ENCODE assay signal across 8 cellular contexts in genomic region chr6:98946266-98946817, GRCh38. TPM values are rescaled to one million over a fixed set of nuclear protein-coding genes. Genes with fewer than 3 reads are reported as not detected.
DNase-seq lines count a peak whose midpoint lies in the region; ATAC-seq, FAIRE-seq and TF ChIP-seq lines count a peak whose summit lies in the region.

No MANE protein-coding gene starts in this region.

- DNase-seq in AG10803 (ENCODE audit: low read depth) (no peak), bronchial epithelial cell (ENCODE audit: low read depth) (no peak), naive B cell (no peak), NCI-H146 (lab: John Stamatoyannopoulos, UW) (no peak), mucosa of gallbladder (ENCODE audit: low spot score) (no peak)

- no peak for FAIRE-seq in bronchial epithelial cell (lab: Jason Lieb, UNC)

- H3K4me3 Mint-ChIP-seq in IgD-negative memory B cell (peak overlapping the region; percentile 94 to 98 (median 94)), naive B cell (peak overlapping the region; percentile 95 to 97 (median 96))

- TF ChIP-seq CTCF in AG10803 (conservative IDR thresholded peaks at IDR 0.05; ENCODE audit: low read length) = no peak
- TF ChIP-seq CTCF in bronchial epithelial cell (IDR thresholded peaks at IDR 0.05; ENCODE audit: insufficient read depth, low read length, severe bottlenecking) = no peak

- H3K9me3 Mint-ChIP-seq in IgD-negative memory B cell (peaks cover 0 to 4% (median 1%) of the 10 kb centered on the region in 3 donors), naive B cell (peaks cover 0 to 26% (median 4%) of the 10 kb centered on the region in 7 donors)

- H3K27ac Mint-ChIP-seq in IgD-negative memory B cell (peak overlapping the region in 2 of 3 donors; percentile 91 to 96), naive B cell (peak overlapping the region; percentile 93 to 99 (median 96))

- H3K4me3 ChIP-seq in AG10803 (ENCODE audit: low read length) (peak overlapping the region; percentile 74), bronchial epithelial cell (ENCODE audit: low read depth, low read length) (peak overlapping the region; percentile 67)

- H3K4me1 Mint-ChIP-seq in IgD-negative memory B cell (peaks cover 23 to 34% (median 26%) of the 10 kb centered on the region in 3 donors), naive B cell (peaks cover 26 to 43% (median 37%) of the 10 kb centered on the region in 3 donors)

- peaks cover 1% of the 10 kb centered on the region for H3K27me3 Mint-ChIP-seq in IgD-negative memory B cell
- H3K27me3 Mint-ChIP-seq in naive B cell = no peaks in the 10 kb centered on the region

- H3K36me3 Mint-ChIP-seq in IgD-negative memory B cell = peaks cover 7% of the 10 kb centered on the region
- H3K36me3 Mint-ChIP-seq in naive B cell = peaks cover 0 to 15% of the 10 kb centered on the region in 2 donors

- no peaks in the 10 kb centered on the region for H3K36me3 ChIP-seq in bronchial epithelial cell (ENCODE audit: control insufficient read depth, insufficient read depth, low read length)

- H3K27me3 ChIP-seq in bronchial epithelial cell (ENCODE audit: control insufficient read depth, insufficient read depth, low read length) = no peaks in the 10 kb centered on the region

- ATAC-seq in naive B cell (ENCODE audit: low read depth in 2 of 2) (no peak), GM21423 (IDR thresholded peaks at IDR 0.05; ENCODE audit: unreplicated experiment) (no peak), HG03439 (IDR thresholded peaks at IDR 0.05; ENCODE audit: unreplicated experiment) (no peak)

RNA-seq across cellular contexts. Expression of gene FBXL4, which starts 1.4 kb away (rescaled TPM):
- polyA plus RNA-seq in IgD-negative memory B cell (9.7 TPM), naive B cell (ENCODE audit: low read depth in 6 of 6) (10 to 100 TPM; 13.2 to 23.2 (median 18.5) TPM)
- total RNA-seq in bronchial epithelial cell (9.7 and 12.9 TPM in 2 replicates), mucosa of gallbladder (25.2 TPM)
